Comparison of ENCODE assay signal across 2 cellular contexts in the genomic region with DNA sequence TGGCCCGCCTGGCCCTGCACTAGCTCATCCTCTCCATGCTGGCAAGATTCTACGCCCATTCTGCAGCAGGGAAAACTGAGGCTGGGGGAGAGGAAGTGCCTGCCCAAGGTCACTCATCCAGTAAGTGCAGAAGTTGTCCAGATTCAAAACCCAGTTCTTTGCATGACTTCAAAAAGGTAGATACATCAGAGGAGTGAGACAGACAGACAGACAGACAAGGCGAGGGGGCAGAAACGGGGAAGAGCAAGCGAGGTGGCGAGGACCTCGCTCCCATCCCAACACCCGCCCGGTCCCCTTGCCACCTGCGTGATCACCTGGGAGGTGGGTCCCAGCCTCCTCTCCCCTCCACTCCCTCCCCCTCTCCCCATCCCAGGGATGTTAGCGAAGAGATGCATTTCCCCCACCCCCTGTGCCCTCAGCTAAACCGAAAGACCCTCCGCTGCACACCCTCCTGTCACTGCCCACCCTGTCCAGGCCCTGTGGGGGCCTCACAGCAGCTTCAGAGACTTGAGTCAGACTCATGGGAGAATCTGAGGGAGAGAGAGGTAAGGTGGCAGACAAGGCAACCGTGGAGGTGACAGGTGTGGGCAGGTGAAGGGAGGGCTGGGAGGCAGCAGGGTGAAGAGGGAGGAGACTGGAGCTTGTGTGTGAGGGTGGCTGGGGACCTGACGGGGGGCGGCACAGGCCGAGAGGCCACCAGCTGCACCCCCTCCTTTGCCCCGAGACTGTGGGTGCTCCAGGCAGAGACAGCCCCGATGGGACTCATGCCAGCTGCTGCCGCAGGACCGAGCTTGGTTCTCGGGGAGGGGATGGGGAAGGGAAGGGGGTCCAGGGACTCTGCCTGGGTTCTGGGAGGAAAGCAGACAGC.
TF ChIP-seq lines count a peak whose summit lies in the region.

No MANE protein-coding gene starts in this region.

TF ChIP-seq in HepG2, 621 proteins besides CTCF, POLR2A, EP300 and RAD21:
- TF ChIP-seq CENPX (CRISPR knock-in tag; IDR thresholded peaks at IDR 0.05) (no peak), ZNF629 (CRISPR knock-in tag; conservative IDR thresholded peaks at IDR 0.05) (peak; percentile 71)

TF ChIP-seq in neural cell, 6 proteins besides CTCF, POLR2A, EP300 and RAD21:
- no peak for TF ChIP-seq REST (IDR thresholded peaks at IDR 0.05; ENCODE audit: borderline replicate concordance)
- TF ChIP-seq TAF1 (IDR thresholded peaks at IDR 0.05; ENCODE audit: low read depth): no peak
- no peak for TF ChIP-seq MXI1 (conservative IDR thresholded peaks at IDR 0.05; ENCODE audit: poor library complexity, severe bottlenecking)
- TF ChIP-seq EZH2 (IDR thresholded peaks at IDR 0.05; ENCODE audit: borderline replicate concordance, insufficient read depth, low read length, poor library complexity, severe bottlenecking): no peak
- no peak for TF ChIP-seq POLR2AphosphoS5 (IDR thresholded peaks at IDR 0.05)
- no peak for TF ChIP-seq SMC3 (conservative IDR thresholded peaks at IDR 0.05; ENCODE audit: poor library complexity)
